14 cellular contexts compared by ENCODE assay signal in the genomic region with DNA sequence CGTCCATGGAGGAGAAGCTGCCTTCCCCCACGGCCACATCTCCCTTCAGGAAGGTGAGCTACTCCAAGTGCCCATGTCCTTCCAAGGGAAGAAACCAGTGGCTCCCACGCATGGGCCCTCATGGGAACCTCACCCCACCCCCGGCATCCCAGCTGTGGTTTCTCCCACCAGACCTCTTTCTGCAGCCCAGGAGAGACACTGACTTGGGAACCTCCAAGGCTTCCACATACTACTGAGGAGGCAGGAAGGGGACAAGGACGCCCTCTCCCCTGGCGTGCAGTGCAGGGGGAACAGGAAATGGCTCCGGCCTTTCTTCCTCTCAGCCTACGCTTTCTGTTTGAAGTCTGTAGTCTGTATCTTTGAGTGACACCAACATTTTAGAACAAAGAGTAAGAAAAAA.
DNase-seq lines count a peak whose midpoint lies in the region; ATAC-seq and TF ChIP-seq lines count a peak whose summit lies in the region.
"Had no signal": no experiment of that assay in that cellular context is flagged by ENCODE, and none has a peak within 500 bp of the region (broad histone marks: within the 10 kb centered on the region; RNA-seq: fewer than 3 reads in every experiment).

No MANE protein-coding gene starts in this region.

- H3K9me3 Mint-ChIP-seq in activated naive CD8-positive, alpha-beta T cell treated with anti-CD3 and anti-CD28 coated beads, Interleukin-2, amount 50 U/mL, for 24 hours, result no peaks in the 10 kb centered on the region
- H3K9me3 Mint-ChIP-seq: type B pancreatic cell had no signal

- 67 to 71% methylated on average over 7 of the region's 8 CpGs for WGBS in tibial nerve, 2 donors

- H3K27ac ChIP-seq in tibial nerve, result no peak overlapping the region
- H3K27ac ChIP-seq: hepatocyte had no signal

- peak overlapping the region; percentile 67 for H3K27ac Mint-ChIP-seq in activated naive CD8-positive, alpha-beta T cell treated with anti-CD3 and anti-CD28 coated beads, Interleukin-2, amount 50 U/mL, for 24 hours
- H3K27ac Mint-ChIP-seq: type B pancreatic cell had no signal

- no peaks in the 10 kb centered on the region for H3K4me1 ChIP-seq in tibial nerve
- H3K4me1 ChIP-seq: Caco-2 had no signal

- DNase-seq in GM10248 (ENCODE audit: extremely low spot score) (peak; percentile 44), DMS153 treated with DMSO at 0.1 percent for 48 hours (lab: John Stamatoyannopoulos, UW; ENCODE audit: unreplicated experiment) (no peak), tibial nerve (ENCODE audit: low spot score in 2 of 2) (no peak)
- DNase-seq in activated naive CD8-positive, alpha-beta T cell treated with anti-CD3 and anti-CD28 coated beads, Interleukin-2, amount 50 U/mL, for 24 hours, result no peak
- DNase-seq: amygdala, Caco-2, NCI-H345, RPMI8226 had no signal

- ATAC-seq in GM19438 (IDR thresholded peaks at IDR 0.05; ENCODE audit: low read depth, unreplicated experiment), result peak; percentile 65
- ATAC-seq in HG03342 (IDR thresholded peaks at IDR 0.05; ENCODE audit: unreplicated experiment), result peak; percentile 49
- peak; percentile 60 for ATAC-seq in activated naive CD8-positive, alpha-beta T cell treated with anti-CD3 and anti-CD28 coated beads, Interleukin-2, amount 50 U/mL, for 24 hours
- no peak for ATAC-seq in GM21717 (IDR thresholded peaks at IDR 0.05; ENCODE audit: unreplicated experiment)
- ATAC-seq in GM21423 (IDR thresholded peaks at IDR 0.05; ENCODE audit: unreplicated experiment), result no peak

- H3K36me3 ChIP-seq in tibial nerve, result no peaks in the 10 kb centered on the region

- CTCF ChIA-PET in GM10248 (lab: Yijun Ruan, JAX), result interaction anchor here (1.3 to 1.6 kb wide), 3 partner anchors 9 to 450 kb away, joined by 3 to 4 read pairs (median 4); no protein-coding TSS in a partner anchor

- no peak for TF ChIP-seq POLR2A in tibial nerve (IDR thresholded peaks at IDR 0.05)

- POLR2A ChIA-PET in GM10248 (lab: Yijun Ruan, JAX), result no interaction called here

- H3K4me3 Mint-ChIP-seq in activated naive CD8-positive, alpha-beta T cell treated with anti-CD3 and anti-CD28 coated beads, Interleukin-2, amount 50 U/mL, for 24 hours, result no peak overlapping the region
- H3K4me3 Mint-ChIP-seq: type B pancreatic cell had no signal

- TF ChIP-seq CTCF in GM10248 (IDR thresholded peaks at IDR 0.05; ENCODE audit: control extremely low read depth, extremely low read depth, low read depth, missing control alignments) (no peak), tibial nerve (IDR thresholded peaks at IDR 0.05) (no peak)

- H3K4me1 Mint-ChIP-seq in activated naive CD8-positive, alpha-beta T cell treated with anti-CD3 and anti-CD28 coated beads, Interleukin-2, amount 50 U/mL, for 24 hours, result peaks cover 34% of the 10 kb centered on the region

- no peak for TF ChIP-seq EP300 in tibial nerve (IDR thresholded peaks at IDR 0.05)

- H3K27me3 ChIP-seq in tibial nerve, result no peaks in the 10 kb centered on the region
- H3K27me3 ChIP-seq: hepatocyte had no signal

- no peak overlapping the region for H3K4me3 ChIP-seq in tibial nerve
- H3K4me3 ChIP-seq: hepatocyte had no signal

- no peaks in the 10 kb centered on the region for H3K27me3 Mint-ChIP-seq in activated naive CD8-positive, alpha-beta T cell treated with anti-CD3 and anti-CD28 coated beads, Interleukin-2, amount 50 U/mL, for 24 hours

- H3K36me3 Mint-ChIP-seq in activated naive CD8-positive, alpha-beta T cell treated with anti-CD3 and anti-CD28 coated beads, Interleukin-2, amount 50 U/mL, for 24 hours (ENCODE audit: low read depth), result no peaks in the 10 kb centered on the region
- H3K36me3 Mint-ChIP-seq: type B pancreatic cell had no signal

- H3K9me3 ChIP-seq in tibial nerve, result no peaks in the 10 kb centered on the region
- H3K9me3 ChIP-seq: Caco-2 had no signal

Comparison
In these comparisons a context has a peak if more than half of its experiments do, and no peak if none do; other contexts are left out.
1. ATAC-seq: peak in GM19438 (single experiment), HG03342 (single experiment) and activated naive CD8-positive, alpha-beta T cell treated with anti-CD3 and anti-CD28 coated beads, Interleukin-2, amount 50 U/mL, for 24 hours (single experiment); none in GM21717 (single experiment) and GM21423 (single experiment).